In genomic region chr7:138872576-138872975, GRCh38 we compare ENCODE assay signal across 1 cellular context.
TF ChIP-seq lines count a peak whose summit lies in the region.

No MANE protein-coding gene starts in this region.

TF ChIP-seq in GM23338, 12 proteins besides CTCF, POLR2A, EP300 and RAD21 (continued from another document):
- no peak for TF ChIP-seq ETS1 (IDR thresholded peaks at IDR 0.05)
- no peak for TF ChIP-seq ZNF462 (CRISPR knock-in tag; IDR thresholded peaks at IDR 0.05)
